In genomic region chr11:128480665-128481064, GRCh38 we compare ENCODE assay signal across 12 cellular contexts.
DNase-seq lines count a peak whose midpoint lies in the region; ATAC-seq, FAIRE-seq and TF ChIP-seq lines count a peak whose summit lies in the region.
"Had no signal": no experiment of that assay in that cellular context is flagged by ENCODE, and none has a peak within 500 bp of the region (broad histone marks: within the 10 kb centered on the region; RNA-seq: fewer than 3 reads in every experiment).

No MANE protein-coding gene starts in this region.

- no peak for TF ChIP-seq EP300 in esophagus muscularis mucosa (IDR thresholded peaks at IDR 0.05)

- no peaks in the 10 kb centered on the region for H3K27me3 ChIP-seq in Peyer's patch
- H3K27me3 ChIP-seq in esophagus muscularis mucosa: no peaks in the 10 kb centered on the region
- no peaks in the 10 kb centered on the region for H3K27me3 ChIP-seq in psoas muscle (ENCODE audit: insufficient read depth in 3 of 3, low read length in 2 of 3)
- no peaks in the 10 kb centered on the region for H3K27me3 ChIP-seq in small intestine (ENCODE audit: control insufficient read depth in 2 of 2, insufficient read depth in 2 of 2, low read length in 2 of 2)

- peaks cover 0 to 54% (median 21%) of the 10 kb centered on the region in 4 donors for H3K4me1 ChIP-seq in Peyer's patch
- H3K4me1 ChIP-seq in esophagus muscularis mucosa: peaks cover 60 to 77% (median 68%) of the 10 kb centered on the region in 4 donors
- H3K4me1 ChIP-seq in psoas muscle: peaks cover 39% of the 10 kb centered on the region
- H3K4me1 ChIP-seq in small intestine (ENCODE audit: control insufficient read depth in 2 of 2, insufficient read depth in 1 of 2, low read depth in 1 of 2, low read length in 1 of 2): peaks cover 0 to 4% of the 10 kb centered on the region in 2 donors

- no peak for FAIRE-seq in small intestine (lab: Jason Lieb, UNC)
- FAIRE-seq: GM12878 had no signal

- peak; percentile 50 for DNase-seq in AG10803 (ENCODE audit: low read depth)
- DNase-seq in Peyer's patch: no peak
- DNase-seq in esophagus muscularis mucosa (ENCODE audit: extremely low spot score): no peak
- DNase-seq in psoas muscle: no peak
- DNase-seq in small intestine: no peak
- DNase-seq in NCI-H146 (lab: John Stamatoyannopoulos, UW): no peak
- DNase-seq in T-helper 9 cell: no peak
- no peak for DNase-seq in OCI-M2 (lab: John Stamatoyannopoulos, UW; ENCODE audit: unreplicated experiment)
- DNase-seq: left colon had no signal

- H3K27ac ChIP-seq in Peyer's patch (peak overlapping the region; percentile 62 to 88 (median 68)), esophagus muscularis mucosa (replicated peaks in 1 of 4) (peak overlapping the region; percentile 51 to 71 (median 62)), psoas muscle (peak overlapping the region; percentile 54), small intestine (ENCODE audit: low read depth in 1 of 2, low read length in 1 of 2) (peak overlapping the region in 1 of 2 donors; percentile 56)
- H3K27ac ChIP-seq: C4-2B, cardiac muscle cell had no signal

- 86% methylated on average over 4 of the region's 4 CpGs for WGBS in esophagus muscularis mucosa
- 42 to 51% (median 48%) methylated on average over 4 of the region's 4 CpGs for WGBS in psoas muscle, 3 donors
- WGBS in small intestine, 3 donors: 65 to 89% (median 85%) methylated on average over 4 of the region's 4 CpGs

- H3K4me3 ChIP-seq in AG10803 (ENCODE audit: low read length): no peak overlapping the region
- H3K4me3 ChIP-seq in Peyer's patch: no peak overlapping the region
- H3K4me3 ChIP-seq in esophagus muscularis mucosa: no peak overlapping the region
- H3K4me3 ChIP-seq in psoas muscle: no peak overlapping the region
- H3K4me3 ChIP-seq in small intestine (ENCODE audit: low read depth in 1 of 2, low read length in 2 of 2): no peak overlapping the region
- H3K4me3 ChIP-seq: cardiac muscle cell, GM12878 had no signal

- intact Hi-C loops in esophagus muscularis mucosa (cut with DNase I): no loop called here
- intact Hi-C loops in psoas muscle (cut with DNase I): loop anchor here (5.0 kb wide), 1 partner anchor 152 kb away; no protein-coding TSS in a partner anchor

- TF ChIP-seq CTCF in AG10803 (conservative IDR thresholded peaks at IDR 0.05; ENCODE audit: low read length): no peak
- TF ChIP-seq CTCF in Peyer's patch (IDR thresholded peaks at IDR 0.05): no peak
- no peak for TF ChIP-seq CTCF in esophagus muscularis mucosa (IDR thresholded peaks at IDR 0.05)
- TF ChIP-seq CTCF in psoas muscle (IDR thresholded peaks at IDR 0.05): no peak

- TF ChIP-seq POLR2A in Peyer's patch (IDR thresholded peaks at IDR 0.05) (no peak), esophagus muscularis mucosa (IDR thresholded peaks at IDR 0.05; ENCODE audit: low read depth) (no peak)

- H3K9me3 ChIP-seq in Peyer's patch: no peaks in the 10 kb centered on the region
- H3K9me3 ChIP-seq in esophagus muscularis mucosa: no peaks in the 10 kb centered on the region
- H3K9me3 ChIP-seq in psoas muscle: no peaks in the 10 kb centered on the region
- H3K9me3 ChIP-seq in small intestine (ENCODE audit: control insufficient read depth, low read depth): no peaks in the 10 kb centered on the region

- peak in 2 of 4 donors; percentile 18 for ATAC-seq in psoas muscle
- ATAC-seq: GM12878, left colon had no signal

- H3K36me3 ChIP-seq in Peyer's patch (peaks cover 0 to 41% (median 0%) of the 10 kb centered on the region in 3 donors), esophagus muscularis mucosa (peaks cover 11 to 84% (median 49%) of the 10 kb centered on the region in 4 donors), psoas muscle (ENCODE audit: insufficient read depth in 1 of 2, low read depth in 1 of 2) (peaks cover 0 to 51% of the 10 kb centered on the region in 2 donors), small intestine (ENCODE audit: control insufficient read depth in 2 of 2, insufficient read depth in 2 of 2, low read length in 2 of 2) (peaks cover 0 to 4% of the 10 kb centered on the region in 2 donors)
- H3K36me3 ChIP-seq: cardiac muscle cell had no signal
